In genomic region chr12:123387508-123388217, GRCh38 we compare ENCODE assay signal across 1 cellular context.
A peak's percentile ranks its signal among the peaks of the same experiment; 100 is the strongest.
TF ChIP-seq lines count a peak whose summit lies in the region.

No MANE protein-coding gene starts in this region.

TF ChIP-seq in K562, 482 proteins besides CTCF, POLR2A, EP300 and RAD21 (continues in another document):
- TF ChIP-seq ZNF778 (CRISPR knock-in tag; IDR thresholded peaks at IDR 0.05) (no peak), L3MBTL2 (IDR thresholded peaks at IDR 0.05) (peak; percentile 40), HDGF (IDR thresholded peaks at IDR 0.05) (0 out of 2 replicates have a peak, but pooled peaks have one; percentile 42), RBFOX2 (IDR thresholded peaks at IDR 0.05; ENCODE audit: low read depth, low read length) (no peak; the same call in 1 of the 2 replicates), SLC30A9 (CRISPR knock-in tag; IDR thresholded peaks at IDR 0.05) (no peak), ID3 (CRISPR knock-in tag; IDR thresholded peaks at IDR 0.05) (no peak), ID3 (tag; IDR thresholded peaks at IDR 0.05) (peak; percentile 73), ZNF507 (tag; conservative IDR thresholded peaks at IDR 0.05) (no peak), SMARCA4 (IDR thresholded peaks at IDR 0.05) (peak; percentile 63), MBD1 (CRISPR knock-in tag; IDR thresholded peaks at IDR 0.05) (no peak), MTA2 (IDR thresholded peaks at IDR 0.05; ENCODE audit: low read depth) (peak; percentile 65), EP400 (IDR thresholded peaks at IDR 0.05) (0 out of 2 replicates have a peak, but pooled peaks have one; percentile 3), CCAR2 (IDR thresholded peaks at IDR 0.05; ENCODE audit: low read depth, low read length) (no peak), MEIS2 (IDR thresholded peaks at IDR 0.05; ENCODE audit: partially characterized antibody) (peak; percentile 94), E2F6 (IDR thresholded peaks at IDR 0.05; ENCODE audit: borderline replicate concordance in 1 of 2, extremely low read depth in 1 of 2, insufficient read depth in 1 of 2, insufficient read length in 1 of 2, low read depth in 1 of 2, low read length in 1 of 2, poor library complexity in 1 of 2, severe bottlenecking in 1 of 2) (no peak), HMBOX1 (IDR thresholded peaks at IDR 0.05) (peak; percentile 80), RCOR1 (IDR thresholded peaks at IDR 0.05; ENCODE audit: borderline replicate concordance in 1 of 2, low read depth in 2 of 2, low read length in 2 of 2) (peak; percentile 58 to 92; a peak in 3 of 4 replicates), ZBTB11 (CRISPR knock-in tag; IDR thresholded peaks at IDR 0.05) (peak in 1 of 3 experiments; percentile 22; a peak in 1 of 6 replicates), CUX1 (CRISPR knock-in tag; IDR thresholded peaks at IDR 0.05) (no peak), E2F1 (CRISPR knock-in tag; IDR thresholded peaks at IDR 0.05) (peak; percentile 58; the same call in 1 of the 2 replicates), TEAD4 (IDR thresholded peaks at IDR 0.05; ENCODE audit: low read length) (peak; percentile 89), TEAD4 (CRISPR knock-in tag; IDR thresholded peaks at IDR 0.05; ENCODE audit: borderline replicate concordance) (no peak), JUN (IDR thresholded peaks at IDR 0.05; ENCODE audit: borderline replicate concordance, low read depth, low read length) (0 out of 2 replicates have a peak, but pooled peaks have one; percentile 13), JUN (CRISPR knock-in tag; IDR thresholded peaks at IDR 0.05; ENCODE audit: borderline replicate concordance) (no peak), C11orf30 (IDR thresholded peaks at IDR 0.05; ENCODE audit: low read depth) (peak; percentile 87), ZNF764 (CRISPR knock-in tag; IDR thresholded peaks at IDR 0.05; ENCODE audit: low read depth) (no peak), DMBX1 (CRISPR knock-in tag; IDR thresholded peaks at IDR 0.05; ENCODE audit: borderline replicate concordance) (peak; percentile 69; the same call in 1 of the 2 replicates), VEZF1 (CRISPR knock-in tag; IDR thresholded peaks at IDR 0.05) (0 out of 2 replicates have a peak, but pooled peaks have one; percentile 3), ZNF449 (CRISPR knock-in tag; IDR thresholded peaks at IDR 0.05) (peak; percentile 75; the same call in 1 of the 2 replicates), MEF2A (IDR thresholded peaks at IDR 0.05; ENCODE audit: control insufficient read depth, low read depth, low read length) (0 out of 2 replicates have a peak, but pooled peaks have one; percentile 30), ELF2 (CRISPR knock-in tag; IDR thresholded peaks at IDR 0.05) (0 out of 2 replicates have a peak, but pooled peaks have one; percentile 8), NFE2 (IDR thresholded peaks at IDR 0.05; ENCODE audit: low read depth) (peak; percentile 80), RNF2 (IDR thresholded peaks at IDR 0.05) (peak; percentile 59; the same call in 1 of the 2 replicates), AFF1 (IDR thresholded peaks at IDR 0.05; ENCODE audit: low read depth in 1 of 2, partially characterized antibody in 2 of 2) (peak; percentile 25 to 38), STAG1 (CRISPR knock-in tag; IDR thresholded peaks at IDR 0.05; ENCODE audit: borderline replicate concordance) (no peak), ETV1 (tag; conservative IDR thresholded peaks at IDR 0.05; ENCODE audit: low read depth) (peak; percentile 16; the same call in 1 of the 2 replicates), LEF1 (IDR thresholded peaks at IDR 0.05) (0 out of 2 replicates have a peak, but pooled peaks have one; percentile 19)
